Comparison of ENCODE assay signal across 1 cellular context in the genomic region with DNA sequence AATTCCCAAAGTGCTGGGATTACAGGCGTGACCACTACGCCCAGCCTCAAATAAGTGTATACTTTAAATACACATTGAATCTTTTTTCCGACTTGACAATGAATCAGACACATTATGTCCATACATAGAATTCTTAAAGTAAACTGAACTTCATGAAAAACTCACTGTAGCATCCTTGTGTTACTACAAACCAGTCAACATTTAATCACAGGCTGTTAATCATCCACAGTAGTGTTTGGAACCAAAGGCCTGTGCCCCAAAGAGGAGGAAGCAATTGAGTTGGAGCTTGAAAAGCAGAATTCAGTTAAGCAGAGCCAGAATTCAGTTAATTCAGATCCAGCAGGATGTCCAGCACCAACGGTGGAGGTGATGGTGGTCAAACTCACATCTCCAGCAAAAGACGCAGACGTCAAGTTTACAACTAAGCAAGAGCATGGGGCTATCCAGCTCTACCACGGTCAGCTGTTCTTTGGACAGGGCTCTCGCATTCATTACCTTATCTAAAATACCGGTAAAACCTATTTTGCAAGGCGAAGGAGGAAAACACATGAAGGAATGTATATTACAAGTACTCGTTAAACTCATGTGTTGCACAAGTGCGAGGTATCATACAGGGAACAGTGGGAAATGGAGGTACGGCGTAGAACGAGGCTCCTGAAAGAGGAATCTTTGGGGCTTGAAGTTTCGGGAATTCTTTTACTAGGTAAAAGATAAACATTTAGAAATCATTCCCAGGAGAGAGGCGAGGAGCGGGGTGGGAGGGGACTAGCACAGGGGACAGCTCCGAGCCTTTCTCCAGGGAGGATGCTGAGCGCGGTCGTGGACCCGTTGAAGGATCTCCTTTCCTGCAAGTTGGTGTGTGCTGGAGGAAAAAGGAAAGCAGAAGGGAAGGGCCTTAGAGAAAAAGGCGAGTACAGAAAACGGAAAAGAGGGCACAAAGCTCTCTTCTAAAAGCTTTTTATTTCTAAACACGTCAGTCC.
TF ChIP-seq lines count a peak whose summit lies in the region.

No MANE protein-coding gene starts in this region.

TF ChIP-seq in endothelial cell of umbilical vein, 7 proteins besides CTCF, POLR2A, EP300 and RAD21:
- no peak for TF ChIP-seq MYC (IDR thresholded peaks at IDR 0.05; ENCODE audit: low read depth, low read length)
- no peak for TF ChIP-seq JUN (IDR thresholded peaks at IDR 0.05; ENCODE audit: borderline replicate concordance, insufficient read depth, insufficient read length, low read depth)
- no peak for TF ChIP-seq FOS (IDR thresholded peaks at IDR 0.05; ENCODE audit: borderline replicate concordance, insufficient read depth, low read length)
- no peak for TF ChIP-seq POLR2AphosphoS5 (IDR thresholded peaks at IDR 0.05; ENCODE audit: insufficient read depth, low read depth, low read length)
- no peak for TF ChIP-seq EZH2 (IDR thresholded peaks at IDR 0.05; ENCODE audit: borderline replicate concordance, low read depth, low read length, severe bottlenecking)
- no peak for TF ChIP-seq GATA2 (IDR thresholded peaks at IDR 0.05; ENCODE audit: insufficient read depth, insufficient read length, low read depth, low read length)
